Comparison of ENCODE assay signal across 17 cellular contexts in the genomic region with DNA sequence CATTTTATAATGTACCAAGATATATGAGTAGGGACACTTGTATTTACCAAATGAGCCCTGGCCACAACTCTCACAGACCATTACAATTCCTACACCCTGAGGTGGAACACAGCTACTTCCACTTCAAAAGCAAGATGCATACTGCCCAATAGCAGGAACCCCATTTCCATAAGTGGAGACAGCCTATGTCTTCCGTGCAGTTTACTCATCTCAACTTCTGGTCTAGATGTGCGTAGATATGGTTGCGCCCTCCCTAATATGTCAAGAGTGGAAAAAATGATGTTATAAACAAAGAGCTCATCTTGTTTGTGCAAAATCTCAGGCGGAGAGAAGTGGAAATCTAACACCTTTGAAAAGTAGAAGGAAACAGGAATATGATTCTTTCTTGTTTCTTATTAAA. TPM values are rescaled to one million over a fixed set of nuclear protein-coding genes. Genes with fewer than 3 reads are reported as not detected.
DNase-seq lines count a peak whose midpoint lies in the region; ATAC-seq, FAIRE-seq and TF ChIP-seq lines count a peak whose summit lies in the region.
"Had no signal": no experiment of that assay in that cellular context is flagged by ENCODE, and none has a peak within 500 bp of the region (broad histone marks: within the 10 kb centered on the region; RNA-seq: fewer than 3 reads in every experiment).

No MANE protein-coding gene starts in this region.

- no peak for TF ChIP-seq RAD21 in HepG2 (CRISPR knock-in tag; IDR thresholded peaks at IDR 0.05)

- no peak overlapping the region for H2BK12ac ChIP-seq in mesenchymal stem cell (ENCODE audit: low read length in 2 of 2)

- no peak overlapping the region for H2AK5ac ChIP-seq in mesenchymal stem cell (ENCODE audit: low read length, severe bottlenecking)

- 84% methylated on average over 3 of the region's 4 CpGs for WGBS in mesenchymal stem cell
- 97% methylated on average over 4 of the region's 4 CpGs for WGBS in HepG2 (ENCODE audit: low lambda C conversion rate)

- intact Hi-C loops in CD8-positive, alpha-beta T cell (cut with DNase I, micrococcal nuclease), result loop anchor here in 1 of 2 experiments (2.0 kb wide), 1 partner anchor 14 kb away; no protein-coding TSS in a partner anchor
- intact Hi-C loops in activated T-helper 1 cell treated with anti-CD3 and anti-CD28 coated beads, Interleukin-12 subunit alpha, Interleukin-12 subunit beta, Interleukin-2, Interleukin-4 antibody, amounts not matched to agents 30 ng/mL and 10 ng/mL and 1 ng/mL, durations not matched to agents 14 hours and 24 hours and 36 hours (cut with micrococcal nuclease), result no loop called here
- intact Hi-C loops in HepG2 (cut with micrococcal nuclease; ENCODE audit: unreplicated experiment), result no loop called here

- no peak for FAIRE-seq in HepG2 (lab: Jason Lieb, UNC)
- FAIRE-seq: A204.1 had no signal

- no peak overlapping the region for H3K18ac ChIP-seq in mesenchymal stem cell (ENCODE audit: low read depth in 1 of 2, low read length in 2 of 2)

- TF ChIP-seq CTCF in CD8-positive, alpha-beta T cell (IDR thresholded peaks at IDR 0.05), result no peak
- no peak for TF ChIP-seq CTCF in HepG2 (CRISPR knock-in tag; IDR thresholded peaks at IDR 0.05)

- no peaks in the 10 kb centered on the region for H3K9me3 ChIP-seq in CD8-positive, alpha-beta T cell (ENCODE audit: low read length)
- H3K9me3 ChIP-seq in mesenchymal stem cell (ENCODE audit: control insufficient read depth, low read length), result no peaks in the 10 kb centered on the region
- H3K9me3 ChIP-seq in HepG2 (ENCODE audit: low read length), result no peaks in the 10 kb centered on the region

- in situ Hi-C loops in HepG2 (cut with HindIII; ENCODE audit: extremely low pct_ligation_motif_present, low pct_unique_long_range_greater_than_20kb), result no loop called here

- no peak overlapping the region for H2BK120ac ChIP-seq in mesenchymal stem cell (ENCODE audit: low read depth, low read length)

- peak overlapping the region; percentile 57 for H3K27ac Mint-ChIP-seq in activated CD4-positive, alpha-beta T cell treated with anti-CD3 and anti-CD28 coated beads, Interleukin-2, amount 10 ng/mL, durations not matched to agents 7 days and 5 days
- peak overlapping the region; percentile 60 for H3K27ac Mint-ChIP-seq in CD8-positive, alpha-beta T cell
- peak overlapping the region; percentile 64 for H3K27ac Mint-ChIP-seq in activated T-helper 1 cell treated with anti-CD3 and anti-CD28 coated beads, Interleukin-12 subunit alpha, Interleukin-12 subunit beta, Interleukin-2, Interleukin-4 antibody, amounts not matched to agents 30 ng/mL and 10 ng/mL and 1 ng/mL, durations not matched to agents 14 hours and 24 hours and 36 hours

- H4K20me1 ChIP-seq in HepG2 (ENCODE audit: insufficient read depth, low read length), result no peaks in the 10 kb centered on the region

- H3K4me2 ChIP-seq in mesenchymal stem cell (ENCODE audit: low read length, poor library complexity, severe bottlenecking), result no peak overlapping the region
- no peak overlapping the region for H3K4me2 ChIP-seq in HepG2 (ENCODE audit: low read depth, low read length)

- H2BK5ac ChIP-seq in mesenchymal stem cell (ENCODE audit: low read depth, low read length, poor library complexity, severe bottlenecking), result no peak overlapping the region

- H3K4ac ChIP-seq in mesenchymal stem cell (ENCODE audit: low read depth in 1 of 2, low read length in 2 of 2), result no peak overlapping the region

- H3K4me3 Mint-ChIP-seq in activated CD4-positive, alpha-beta T cell treated with anti-CD3 and anti-CD28 coated beads, Interleukin-2, amount 10 ng/mL, durations not matched to agents 7 days and 5 days, result no peak overlapping the region
- no peak overlapping the region for H3K4me3 Mint-ChIP-seq in CD8-positive, alpha-beta T cell
- no peak overlapping the region for H3K4me3 Mint-ChIP-seq in activated T-helper 1 cell treated with anti-CD3 and anti-CD28 coated beads, Interleukin-12 subunit alpha, Interleukin-12 subunit beta, Interleukin-2, Interleukin-4 antibody, amounts not matched to agents 30 ng/mL and 10 ng/mL and 1 ng/mL, durations not matched to agents 14 hours and 24 hours and 36 hours

- no peaks in the 10 kb centered on the region for H3K9me3 Mint-ChIP-seq in activated CD4-positive, alpha-beta T cell treated with anti-CD3 and anti-CD28 coated beads, Interleukin-2, amount 10 ng/mL, durations not matched to agents 7 days and 5 days
- no peaks in the 10 kb centered on the region for H3K9me3 Mint-ChIP-seq in CD8-positive, alpha-beta T cell
- H3K9me3 Mint-ChIP-seq in activated T-helper 1 cell treated with anti-CD3 and anti-CD28 coated beads, Interleukin-12 subunit alpha, Interleukin-12 subunit beta, Interleukin-2, Interleukin-4 antibody, amounts not matched to agents 30 ng/mL and 10 ng/mL and 1 ng/mL, durations not matched to agents 14 hours and 24 hours and 36 hours, result no peaks in the 10 kb centered on the region

- H4K8ac ChIP-seq in mesenchymal stem cell (ENCODE audit: low read length), result no peak overlapping the region

- DNase-seq in activated CD4-positive, alpha-beta T cell treated with anti-CD3 and anti-CD28 coated beads, Interleukin-2, amount 10 ng/mL, durations not matched to agents 7 days and 5 days, result no peak
- no peak for DNase-seq in activated CD4-positive, alpha-beta T cell treated with anti-CD3 and anti-CD28 coated beads, Interleukin-2, amount 50 U/mL, for 4 hours
- no peak for DNase-seq in CD8-positive, alpha-beta T cell
- no peak for DNase-seq in activated T-helper 1 cell treated with anti-CD3 and anti-CD28 coated beads, Interleukin-12 subunit alpha, Interleukin-12 subunit beta, Interleukin-2, Interleukin-4 antibody, amounts not matched to agents 30 ng/mL and 10 ng/mL and 1 ng/mL, durations not matched to agents 14 hours and 24 hours and 36 hours (ENCODE audit: low spot score)
- DNase-seq in mesenchymal stem cell, result peak; percentile 73
- DNase-seq in HepG2 (ENCODE audit: low spot score), result no peak
- no peak for DNase-seq in iPS-NIHi11 (ENCODE audit: low spot score)
- no peak for DNase-seq in KG1 (lab: John Stamatoyannopoulos, UW)
- DNase-seq: Calu3, GM23248, NCI-H1436, NCI-H2029 treated with DMSO at 0.1 percent for 48 hours, NCI-H510A, NCI-H82 had no signal

- POLR2A ChIA-PET in activated CD4-positive, alpha-beta T cell treated with anti-CD3 and anti-CD28 coated beads, Interleukin-2, amount 10 ng/mL, durations not matched to agents 7 days and 5 days (lab: Charles Lee), result no interaction called here
- POLR2A ChIA-PET in CD8-positive, alpha-beta T cell (lab: Charles Lee), result interaction anchor here (2.0 kb wide), 1 partner anchor 22 kb away, joined by 5 read pairs; no protein-coding TSS in a partner anchor
- POLR2A ChIA-PET in HepG2 (lab: Yijun Ruan, JAX), result no interaction called here

- H2AFZ ChIP-seq in mesenchymal stem cell (ENCODE audit: low read depth, low read length) (no peak overlapping the region), HepG2 (ENCODE audit: low read length) (no peak overlapping the region)
- H2AFZ ChIP-seq: GM23248 had no signal

- H3K36me3 ChIP-seq in CD8-positive, alpha-beta T cell (ENCODE audit: insufficient read depth, low read length), result no peaks in the 10 kb centered on the region
- peaks cover 0 to 3% of the 10 kb centered on the region in 2 experiments for H3K36me3 ChIP-seq in mesenchymal stem cell (ENCODE audit: control insufficient read depth in 1 of 2, insufficient read depth in 2 of 2, low read depth in 1 of 2, low read length in 2 of 2)
- H3K36me3 ChIP-seq in HepG2 (replicated peaks in 1 of 2; ENCODE audit: control insufficient read depth in 1 of 2, insufficient read depth in 2 of 2, low read length in 2 of 2), result no peaks in the 10 kb centered on the region

- no peaks in the 10 kb centered on the region for H3K27me3 ChIP-seq in CD8-positive, alpha-beta T cell (ENCODE audit: insufficient read depth, low read length)
- H3K27me3 ChIP-seq in mesenchymal stem cell (ENCODE audit: control insufficient read depth in 1 of 2, insufficient read depth in 1 of 2, low read length in 2 of 2) (no peaks in the 10 kb centered on the region), HepG2 (ENCODE audit: control insufficient read depth in 1 of 2, insufficient read depth in 2 of 2, low read length in 2 of 2) (no peaks in the 10 kb centered on the region)

- no peak overlapping the region for H3K4me3 ChIP-seq in CD8-positive, alpha-beta T cell (ENCODE audit: low read depth, low read length)
- H3K4me3 ChIP-seq in mesenchymal stem cell (ENCODE audit: insufficient read depth in 1 of 2, low read depth in 1 of 2, low read length in 2 of 2), result no peak overlapping the region
- H3K4me3 ChIP-seq in HepG2 (replicated peaks in 1 of 3; ENCODE audit: insufficient read depth in 1 of 3, low read depth in 2 of 3, low read length in 3 of 3), result no peak overlapping the region
- H3K4me3 ChIP-seq: GM23248 had no signal

- peaks cover 7% of the 10 kb centered on the region for H3K79me1 ChIP-seq in mesenchymal stem cell (replicated peaks; ENCODE audit: low read length, poor library complexity, severe bottlenecking)

- no peaks in the 10 kb centered on the region for H3K27me3 Mint-ChIP-seq in activated CD4-positive, alpha-beta T cell treated with anti-CD3 and anti-CD28 coated beads, Interleukin-2, amount 10 ng/mL, durations not matched to agents 7 days and 5 days
- no peaks in the 10 kb centered on the region for H3K27me3 Mint-ChIP-seq in CD8-positive, alpha-beta T cell (ENCODE audit: low read depth)
- H3K27me3 Mint-ChIP-seq in activated T-helper 1 cell treated with anti-CD3 and anti-CD28 coated beads, Interleukin-12 subunit alpha, Interleukin-12 subunit beta, Interleukin-2, Interleukin-4 antibody, amounts not matched to agents 30 ng/mL and 10 ng/mL and 1 ng/mL, durations not matched to agents 14 hours and 24 hours and 36 hours (ENCODE audit: insufficient read depth), result no peaks in the 10 kb centered on the region

- TF ChIP-seq EP300 in HepG2 (IDR thresholded peaks at IDR 0.05; ENCODE audit: low read depth in 2 of 2, low read length in 2 of 2) (no peak), HepG2 (CRISPR knock-in tag; IDR thresholded peaks at IDR 0.05; ENCODE audit: borderline replicate concordance) (no peak)

- ATAC-seq in CD8-positive, alpha-beta T cell, result peak; percentile 64
- ATAC-seq in HepG2, result no peak
- ATAC-seq: HCT116 had no signal

- CTCF ChIA-PET in activated CD4-positive, alpha-beta T cell treated with anti-CD3 and anti-CD28 coated beads, Interleukin-2, amount 10 ng/mL, durations not matched to agents 7 days and 5 days (lab: Charles Lee), result interaction anchor here (1.2 kb wide), 1 partner anchor 43 kb away, joined by 4 read pairs; no protein-coding TSS in a partner anchor
- CTCF ChIA-PET in CD8-positive, alpha-beta T cell (lab: Charles Lee), result no interaction called here
- CTCF ChIA-PET in HepG2 (lab: Yijun Ruan, JAX; ENCODE audit: low intra/inter-chr PET ratio, low total read pairs), result no interaction called here

- H3K4me1 Mint-ChIP-seq in activated CD4-positive, alpha-beta T cell treated with anti-CD3 and anti-CD28 coated beads, Interleukin-2, amount 10 ng/mL, durations not matched to agents 7 days and 5 days, result peaks cover 60% of the 10 kb centered on the region
- H3K4me1 Mint-ChIP-seq in CD8-positive, alpha-beta T cell (ENCODE audit: low read depth), result peaks cover 62% of the 10 kb centered on the region
- H3K4me1 Mint-ChIP-seq in activated T-helper 1 cell treated with anti-CD3 and anti-CD28 coated beads, Interleukin-12 subunit alpha, Interleukin-12 subunit beta, Interleukin-2, Interleukin-4 antibody, amounts not matched to agents 30 ng/mL and 10 ng/mL and 1 ng/mL, durations not matched to agents 14 hours and 24 hours and 36 hours (ENCODE audit: low read depth), result peaks cover 67% of the 10 kb centered on the region

- H3K27ac ChIP-seq in CD8-positive, alpha-beta T cell (ENCODE audit: low read depth, low read length), result no peak overlapping the region
- H3K27ac ChIP-seq in mesenchymal stem cell (ENCODE audit: low read length, poor library complexity, severe bottlenecking), result no peak overlapping the region
- H3K27ac ChIP-seq in HepG2 (ENCODE audit: extremely low read length, insufficient read depth, low read length), result no peak overlapping the region
- H3K27ac ChIP-seq: C4-2B, GM23248 had no signal

- H3K79me2 ChIP-seq in HepG2 (ENCODE audit: insufficient read depth, low read length), result no peaks in the 10 kb centered on the region

- no peak overlapping the region for H2BK15ac ChIP-seq in mesenchymal stem cell (ENCODE audit: low read depth, poor library complexity, severe bottlenecking)

- BruUV-seq in HepG2 (replicated peaks; lab: Mats Ljungman, UMichigan), result no TSS peak

- H3K36me3 Mint-ChIP-seq in activated CD4-positive, alpha-beta T cell treated with anti-CD3 and anti-CD28 coated beads, Interleukin-2, amount 10 ng/mL, durations not matched to agents 7 days and 5 days (ENCODE audit: low read depth), result peaks cover 34% of the 10 kb centered on the region
- H3K36me3 Mint-ChIP-seq in CD8-positive, alpha-beta T cell, result peaks cover 14% of the 10 kb centered on the region
- H3K36me3 Mint-ChIP-seq in activated T-helper 1 cell treated with anti-CD3 and anti-CD28 coated beads, Interleukin-12 subunit alpha, Interleukin-12 subunit beta, Interleukin-2, Interleukin-4 antibody, amounts not matched to agents 30 ng/mL and 10 ng/mL and 1 ng/mL, durations not matched to agents 14 hours and 24 hours and 36 hours (ENCODE audit: low read depth), result peaks cover 31% of the 10 kb centered on the region

- H4K91ac ChIP-seq in mesenchymal stem cell (ENCODE audit: low read length), result no peak overlapping the region

- TF ChIP-seq POLR2A in HepG2 (IDR thresholded peaks at IDR 0.05; ENCODE audit: insufficient read depth in 1 of 2, low read depth in 2 of 2, low read length in 2 of 2), result no peak

- no peak overlapping the region for H3K14ac ChIP-seq in mesenchymal stem cell (ENCODE audit: low read length in 2 of 2)

- no peak overlapping the region for H3K23ac ChIP-seq in mesenchymal stem cell (ENCODE audit: low read length in 2 of 2)

- peaks cover 25% of the 10 kb centered on the region for H3K4me1 ChIP-seq in CD8-positive, alpha-beta T cell (ENCODE audit: insufficient read depth, low read length)
- H3K4me1 ChIP-seq in mesenchymal stem cell (ENCODE audit: control insufficient read depth, insufficient read depth, low read depth, low read length), result no peaks in the 10 kb centered on the region
- peaks cover 12% of the 10 kb centered on the region for H3K4me1 ChIP-seq in HepG2 (ENCODE audit: insufficient read depth, low read length)

- H3K9ac ChIP-seq in mesenchymal stem cell (ENCODE audit: low read length), result no peak overlapping the region
- H3K9ac ChIP-seq in HepG2 (ENCODE audit: insufficient read depth, low read depth, low read length), result no peak overlapping the region
- H3K9ac ChIP-seq: GM23248 had no signal

RNA-seq across cellular contexts. Expression of a gene that starts 44.6 kb away (rescaled TPM):
- total RNA-seq in activated CD4-positive, alpha-beta T cell treated with anti-CD3 and anti-CD28 coated beads, Interleukin-2, amount 10 ng/mL, durations not matched to agents 7 days and 5 days, result 10 to 100 TPM; 63.4 to 65.8 TPM
- 10 to 100 TPM; 14.9 to 16.9 TPM for total RNA-seq in CD8-positive, alpha-beta T cell
- 98.6 and 100 TPM in 2 replicates for total RNA-seq in activated T-helper 1 cell treated with anti-CD3 and anti-CD28 coated beads, Interleukin-12 subunit alpha, Interleukin-12 subunit beta, Interleukin-2, Interleukin-4 antibody, amounts not matched to agents 30 ng/mL and 10 ng/mL and 1 ng/mL, durations not matched to agents 14 hours and 24 hours and 36 hours
- polyA plus RNA-seq in mesenchymal stem cell (2013, experiment 1 of 2), result 22.8 TPM
- 24.9 TPM for polyA plus RNA-seq in mesenchymal stem cell (2013, experiment 2 of 2)
- total RNA-seq in HepG2 (2016; rRNA removed; fragmentation: Illumina TruSeq; extraction: Trizol), result 3.4 and 5.8 TPM in 2 replicates
- total RNA-seq in HepG2 (2016; cell fraction: cytosol; rRNA removed; fragmentation: Illumina TruSeq; extraction: Trizol; ENCODE audit: low read depth), result 10.6 and 11.9 TPM in 2 replicates
- total RNA-seq in HepG2 (2016; cell fraction: insoluble cytoplasmic fraction; rRNA removed; fragmentation: Illumina TruSeq; extraction: Trizol), result 4.0 and 6.0 TPM in 2 replicates
- 4.3 and 5.3 TPM in 2 replicates for total RNA-seq in HepG2 (2016; cell fraction: membrane; rRNA removed; fragmentation: Illumina TruSeq; extraction: Trizol)
- 2.1 and 5.3 TPM in 2 replicates for total RNA-seq in HepG2 (2016; cell fraction: nucleus; rRNA removed; fragmentation: Illumina TruSeq; extraction: Trizol)
- 6.0 and 8.1 TPM in 2 replicates for polyA plus RNA-seq in HepG2 (2011; rRNA removed)
- polyA plus RNA-seq in HepG2 (2011; cell fraction: cytosol; rRNA removed), result 4.0 and 7.4 TPM in 2 replicates
- polyA plus RNA-seq in HepG2 (2011; cell fraction: nucleus; rRNA removed), result 2.2 and 3.0 TPM in 2 replicates
- 5.9 and 6.5 TPM in 2 replicates for polyA plus RNA-seq in HepG2 (2012)
- polyA plus RNA-seq in HepG2 (2016; cell fraction: cytosol; fragmentation: Illumina TruSeq; extraction: Trizol; ENCODE audit: low read depth), result 3.2 and 5.3 TPM in 2 replicates
- polyA plus RNA-seq in HepG2 (2016; cell fraction: insoluble cytoplasmic fraction; fragmentation: Illumina TruSeq; extraction: Trizol; ENCODE audit: low read depth), result 18.4 and 18.6 TPM in 2 replicates
- 6.3 and 6.6 TPM in 2 replicates for polyA plus RNA-seq in HepG2 (2016; cell fraction: membrane; fragmentation: Illumina TruSeq; extraction: Trizol; ENCODE audit: low read depth)
- 9.7 and 9.9 TPM in 2 replicates for polyA plus RNA-seq in HepG2 (2016; cell fraction: nucleus; fragmentation: Illumina TruSeq; extraction: Trizol; ENCODE audit: insufficient read depth, low read depth)
- 2.0 and 8.1 TPM in 2 replicates for polyA minus RNA-seq in HepG2 (2011; rRNA and poly(A)+ RNA removed; ENCODE audit: low replicate concordance)
- polyA minus RNA-seq in HepG2 (2011; cell fraction: cytosol; rRNA and poly(A)+ RNA removed), result 3.1 and 6.7 TPM in 2 replicates
- 6.2 and 7.3 TPM in 2 replicates for polyA minus RNA-seq in HepG2 (2011; cell fraction: nucleus; rRNA and poly(A)+ RNA removed)

RNA-seq across cellular contexts. Expression of a gene that starts 48.3 kb away (rescaled TPM):
- 10 to 100 TPM; 78.6 to 81.2 TPM for total RNA-seq in activated CD4-positive, alpha-beta T cell treated with anti-CD3 and anti-CD28 coated beads, Interleukin-2, amount 10 ng/mL, durations not matched to agents 7 days and 5 days
- 100 to 1,000 TPM; 181 to 186 TPM for total RNA-seq in CD8-positive, alpha-beta T cell
- 111 and 116 TPM in 2 replicates for total RNA-seq in activated T-helper 1 cell treated with anti-CD3 and anti-CD28 coated beads, Interleukin-12 subunit alpha, Interleukin-12 subunit beta, Interleukin-2, Interleukin-4 antibody, amounts not matched to agents 30 ng/mL and 10 ng/mL and 1 ng/mL, durations not matched to agents 14 hours and 24 hours and 36 hours
- polyA plus RNA-seq in mesenchymal stem cell (2013, experiment 1 of 2), result 65.7 TPM
- polyA plus RNA-seq in mesenchymal stem cell (2013, experiment 2 of 2), result 67.0 TPM
- total RNA-seq in HepG2 (2016; rRNA removed; fragmentation: Illumina TruSeq; extraction: Trizol), result 100.0 and 153 TPM in 2 replicates
- total RNA-seq in HepG2 (2016; cell fraction: cytosol; rRNA removed; fragmentation: Illumina TruSeq; extraction: Trizol; ENCODE audit: low read depth), result 44.2 and 54.5 TPM in 2 replicates
- total RNA-seq in HepG2 (2016; cell fraction: insoluble cytoplasmic fraction; rRNA removed; fragmentation: Illumina TruSeq; extraction: Trizol), result 100 and 163 TPM in 2 replicates
- total RNA-seq in HepG2 (2016; cell fraction: membrane; rRNA removed; fragmentation: Illumina TruSeq; extraction: Trizol), result 83.0 and 101 TPM in 2 replicates
- total RNA-seq in HepG2 (2016; cell fraction: nucleus; rRNA removed; fragmentation: Illumina TruSeq; extraction: Trizol), result 54.6 and 54.9 TPM in 2 replicates
- 43.0 and 58.8 TPM in 2 replicates for polyA plus RNA-seq in HepG2 (2011; rRNA removed)
- polyA plus RNA-seq in HepG2 (2011; cell fraction: cytosol; rRNA removed), result 19.6 and 32.8 TPM in 2 replicates
- polyA plus RNA-seq in HepG2 (2011; cell fraction: nucleus; rRNA removed), result 7.7 and 13.5 TPM in 2 replicates
- polyA plus RNA-seq in HepG2 (2012), result 125 and 131 TPM in 2 replicates
- 43.0 and 46.1 TPM in 2 replicates for polyA plus RNA-seq in HepG2 (2016; cell fraction: cytosol; fragmentation: Illumina TruSeq; extraction: Trizol; ENCODE audit: low read depth)
- 151 and 165 TPM in 2 replicates for polyA plus RNA-seq in HepG2 (2016; cell fraction: insoluble cytoplasmic fraction; fragmentation: Illumina TruSeq; extraction: Trizol; ENCODE audit: low read depth)
- 70.7 and 77.2 TPM in 2 replicates for polyA plus RNA-seq in HepG2 (2016; cell fraction: membrane; fragmentation: Illumina TruSeq; extraction: Trizol; ENCODE audit: low read depth)
- 62.7 and 62.9 TPM in 2 replicates for polyA plus RNA-seq in HepG2 (2016; cell fraction: nucleus; fragmentation: Illumina TruSeq; extraction: Trizol; ENCODE audit: insufficient read depth, low read depth)
- polyA minus RNA-seq in HepG2 (2011; rRNA and poly(A)+ RNA removed; ENCODE audit: low replicate concordance), result 9.3 and 18.4 TPM in 2 replicates
- 26.4 and 32.4 TPM in 2 replicates for polyA minus RNA-seq in HepG2 (2011; cell fraction: cytosol; rRNA and poly(A)+ RNA removed)
- 63.2 and 70.6 TPM in 2 replicates for polyA minus RNA-seq in HepG2 (2011; cell fraction: nucleus; rRNA and poly(A)+ RNA removed)
